8 cellular contexts compared by ENCODE assay signal in the genomic region with DNA sequence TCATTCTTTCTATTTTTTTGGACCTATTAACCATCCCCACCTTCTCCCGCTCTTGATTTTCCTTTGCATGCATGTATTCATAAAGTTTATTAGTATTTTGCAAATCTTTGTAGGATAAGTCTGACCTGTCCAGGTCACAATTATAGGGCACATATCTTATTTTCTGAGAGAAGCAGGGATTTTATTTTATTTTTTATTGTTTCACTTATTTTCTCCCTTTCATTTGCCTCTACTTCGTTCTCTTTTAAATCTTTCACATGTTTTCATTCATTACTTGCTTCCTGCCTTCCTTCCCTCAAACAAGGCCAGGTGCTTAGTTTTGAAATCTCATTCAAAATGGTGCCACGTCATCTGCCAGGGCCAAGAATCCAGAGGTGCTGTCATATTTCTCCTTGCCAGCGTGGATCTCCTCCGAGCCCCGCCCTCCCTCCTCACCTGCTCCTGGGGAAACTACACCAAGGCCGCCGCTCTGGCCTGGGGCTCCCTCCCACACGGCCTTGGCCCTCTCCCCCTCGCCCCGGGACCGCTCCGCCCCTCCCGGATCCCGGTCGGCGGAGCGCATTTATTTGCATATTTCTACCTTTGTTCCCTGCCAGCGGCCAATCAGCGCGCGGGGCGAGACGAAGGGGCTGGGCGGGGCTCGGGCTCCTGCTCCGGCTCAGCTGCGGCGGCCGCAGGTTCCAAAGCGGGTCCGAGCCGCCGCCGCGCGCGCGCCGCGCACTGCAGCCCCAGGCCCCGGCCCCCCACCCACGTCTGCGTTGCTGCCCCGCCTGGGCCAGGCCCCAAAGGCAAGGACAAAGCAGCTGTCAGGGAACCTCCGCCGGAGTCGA. TPM values are rescaled to one million over a fixed set of nuclear protein-coding genes. Genes with fewer than 3 reads are reported as not detected.
A peak's percentile ranks its signal among the peaks of the same experiment; 100 is the strongest.
DNase-seq lines count a peak whose midpoint lies in the region; ATAC-seq and TF ChIP-seq lines count a peak whose summit lies in the region.

Gene TSPAN13, plus strand, starts transcription at position 654 of the 830 bp plus-strand sequence. CDS start 213 bp downstream, outside the sequence.

- H3K36me3 ChIP-seq in breast epithelium: no peaks in the 10 kb centered on the region

- peak within 1 kb of the TSS; percentile 74 to 85 for H3K27ac ChIP-seq in breast epithelium

- H3K9me3 ChIP-seq in breast epithelium: no peaks in the 10 kb centered on the region

- no peak for TF ChIP-seq POLR2A in breast epithelium (IDR thresholded peaks at IDR 0.05)

- peak; percentile 78 for DNase-seq in ELR (ENCODE audit: low read depth)
- DNase-seq in NCI-H2029 treated with DMSO at 0.1 percent for 48 hours (lab: John Stamatoyannopoulos, UW): peak; percentile 80
- DNase-seq in T-helper 9 cell: peak; percentile 20
- DNase-seq in breast epithelium (ENCODE audit: low spot score in 2 of 2): peak; percentile 90 to 91
- DNase-seq in sciatic nerve (ENCODE audit: low spot score): peak; percentile 68

- no peaks in the 10 kb centered on the region for H3K27me3 ChIP-seq in breast epithelium

- ATAC-seq in HG02852 (IDR thresholded peaks at IDR 0.05; ENCODE audit: unreplicated experiment) (peak; percentile 86), sciatic nerve (peak; percentile 62), GM18870 (IDR thresholded peaks at IDR 0.05; ENCODE audit: unreplicated experiment) (no peak)

- peak within 1 kb of the TSS; percentile 45 to 81 (median 68) for H3K4me3 ChIP-seq in breast epithelium
- H3K4me3 ChIP-seq in iPS-11a (ENCODE audit: low read depth, low read length): peak within 1 kb of the TSS; percentile 81

- intact Hi-C loops in breast epithelium (cut with DNase I; ENCODE audit: low total_unique reads) (no loop called here), sciatic nerve (cut with DNase I) (no loop called here)

- no peaks in the 10 kb centered on the region for H3K4me1 ChIP-seq in breast epithelium

- TF ChIP-seq CTCF in breast epithelium (IDR thresholded peaks at IDR 0.05): no peak

RNA-seq across cellular contexts. Expression of gene TSPAN13, which starts in this region (rescaled TPM):
- total RNA-seq in breast epithelium (10 to 100 TPM; 10.2 to 73.8 (median 42.6) TPM), sciatic nerve (30.7 TPM)

Comparison
In these comparisons a context has a peak if more than half of its experiments do, and no peak if none do; other contexts are left out.
1. DNase-seq: peak in every context shown above with its lines; median percentile 90 in breast epithelium; 80 in NCI-H2029 treated with DMSO at 0.1 percent for 48 hours; 78 in ELR; 68 in sciatic nerve; 20 in T-helper 9 cell.